1 cellular context compared by ENCODE assay signal in genomic region chr7:108504576-108504975, GRCh38. TPM values are rescaled to one million over a fixed set of nuclear protein-coding genes. Genes with fewer than 3 reads are reported as not detected.
"Had no signal": no experiment of that assay in that cellular context is flagged by ENCODE, and none has a peak within 500 bp of the region (broad histone marks: within the 10 kb centered on the region; RNA-seq: fewer than 3 reads in every experiment).

No MANE protein-coding gene starts in this region.

RNA-seq across cellular contexts. Expression of gene NRCAM, which starts 48.3 kb away (rescaled TPM):
- total RNA-seq: T-helper 2 cell treated with Interferon-gamma antibody and Interleukin-4, amounts not matched to agents 100 ng/mL and 5 ng/mL, for 36 hours had no signal
